Comparison of ENCODE assay signal across 8 cellular contexts in genomic region chr9:32550046-32550608, GRCh38. TPM values are rescaled to one million over a fixed set of nuclear protein-coding genes. Genes with fewer than 3 reads are reported as not detected.
DNase-seq lines count a peak whose midpoint lies in the region; TF ChIP-seq lines count a peak whose summit lies in the region.

No MANE protein-coding gene starts in this region.

- TF ChIP-seq RAD21 in SK-N-SH (IDR thresholded peaks at IDR 0.05; ENCODE audit: low read length), result no peak
- no peak for TF ChIP-seq RAD21 in neural cell (conservative IDR thresholded peaks at IDR 0.05)

- TF ChIP-seq EP300 in SK-N-SH (IDR thresholded peaks at IDR 0.05; ENCODE audit: borderline replicate concordance in 1 of 2, low read depth in 1 of 2, low read length in 1 of 2) (no peak), neural cell (conservative IDR thresholded peaks at IDR 0.05; ENCODE audit: poor library complexity, severe bottlenecking) (no peak)

- H3F3A ChIP-seq in SK-N-SH (replicated peaks; ENCODE audit: insufficient read depth), result peaks cover 25% of the 10 kb centered on the region
- H3F3A ChIP-seq in neural cell (ENCODE audit: insufficient read depth, low read length, poor library complexity, severe bottlenecking), result no peaks in the 10 kb centered on the region

- H3K4me2 ChIP-seq in SK-N-SH (peak overlapping the region; percentile 98), neural cell (ENCODE audit: low read length) (peak overlapping the region; percentile 98)

- H3K9ac ChIP-seq in SK-N-SH, result peak overlapping the region; percentile 85
- H3K9ac ChIP-seq in neural cell (ENCODE audit: low read length), result peak overlapping the region; percentile 92

- H3K36me3 ChIP-seq in HEK293 (ENCODE audit: control insufficient read depth in 2 of 2, insufficient read depth in 1 of 2, low read length in 2 of 2), result peaks cover 0 to 18% of the 10 kb centered on the region in 2 experiments; a peak in 2 of 3 replicates
- H3K36me3 ChIP-seq in SK-N-SH (replicated peaks in 1 of 2; ENCODE audit: control insufficient read depth in 1 of 2, insufficient read depth in 2 of 2, low read length in 1 of 2), result peaks cover 9 to 10% of the 10 kb centered on the region in 2 experiments
- H3K36me3 ChIP-seq in neural cell (ENCODE audit: insufficient read depth, low read length), result no peaks in the 10 kb centered on the region

- POLR2A ChIA-PET in HEK293 (lab: Yijun Ruan, JAX), result interaction anchor here (0.6 to 3.4 kb wide), 12 partner anchors 14 to 475 kb away, joined by 3 to 36 read pairs (median 6); partner anchors contain the start of genes ACO1, DNAJA1 and RIGI
- POLR2A ChIA-PET in SK-N-SH (lab: Yijun Ruan, JAX), result interaction anchor here (0.9 to 1.1 kb wide), 5 partner anchors 22 to 475 kb away, joined by 3 to 4 read pairs (median 3); partner anchors contain the start of genes ACO1, APTX, DNAJA1 and NDUFB6

- H4K20me1 ChIP-seq in SK-N-SH (ENCODE audit: insufficient read depth) (peaks cover 46% of the 10 kb centered on the region), neural cell (ENCODE audit: insufficient read depth) (no peaks in the 10 kb centered on the region)

- H3K9me2 ChIP-seq in SK-N-SH, result no peaks in the 10 kb centered on the region
- H3K9me2 ChIP-seq in neural cell (ENCODE audit: insufficient read depth, low read length), result no peaks in the 10 kb centered on the region

- no peaks in the 10 kb centered on the region for H3K27me3 ChIP-seq in SK-N-SH (ENCODE audit: insufficient read depth)
- no peaks in the 10 kb centered on the region for H3K27me3 ChIP-seq in neural cell (ENCODE audit: insufficient read depth, low read depth, low read length)

- H3K4me1 ChIP-seq in HEK293 (ENCODE audit: control insufficient read depth, insufficient read depth, low read length) (0 out of 2 replicates have a peak, but pooled peaks cover 4% of the 10 kb centered on the region), SK-N-SH (ENCODE audit: control insufficient read depth in 1 of 2, insufficient read depth in 2 of 2, low read depth in 1 of 2, low read length in 1 of 2) (peaks cover 0 to 2% of the 10 kb centered on the region in 2 experiments; a peak in 2 of 4 replicates)

- WGBS in SK-N-SH (ENCODE audit: low lambda C conversion rate), result 5% methylated on average over 13 of the region's 15 CpGs

- TF ChIP-seq CTCF in HEK293 (tag by site-specific recombination; IDR thresholded peaks at IDR 0.05) (no peak), SK-N-SH (IDR thresholded peaks at IDR 0.05) (peak; percentile 28; the same call in 1 of the 2 replicates), epithelial cell of proximal tubule (conservative IDR thresholded peaks at IDR 0.05; ENCODE audit: low read depth, low read length) (peak; percentile 36), neural cell (IDR thresholded peaks at IDR 0.05; ENCODE audit: poor library complexity, severe bottlenecking) (no peak)

- H2AFZ ChIP-seq in SK-N-SH (ENCODE audit: low read depth) (no peak overlapping the region), neural cell (ENCODE audit: low read depth, low read length) (peak overlapping the region; percentile 48)

- H3K27ac ChIP-seq in HEK293 (ENCODE audit: extremely low read depth, low read depth, low read length), result peak overlapping the region; percentile 71
- H3K27ac ChIP-seq in SK-N-SH (ENCODE audit: low read depth in 2 of 2, low read length in 1 of 2), result peak overlapping the region; percentile 85 to 97
- peak overlapping the region; percentile 82 for H3K27ac ChIP-seq in neural cell (ENCODE audit: low read length)

- H3K79me2 ChIP-seq in SK-N-SH (ENCODE audit: insufficient read depth) (peaks cover 84% of the 10 kb centered on the region), neural cell (replicated peaks; ENCODE audit: insufficient read depth, low read length) (peaks cover 51% of the 10 kb centered on the region)

- no peaks in the 10 kb centered on the region for H3K9me3 ChIP-seq in HEK293 (ENCODE audit: control insufficient read depth, insufficient read depth, low read depth, low read length)
- H3K9me3 ChIP-seq in SK-N-SH, result no peaks in the 10 kb centered on the region
- no peaks in the 10 kb centered on the region for H3K9me3 ChIP-seq in neural cell (ENCODE audit: low read length)

- CTCF ChIA-PET in HEK293 (lab: Yijun Ruan, JAX) (interaction anchor here (1.1 to 7.4 kb wide), 7 partner anchors 11 to 171 kb away, joined by 3 to 44 read pairs (median 8); partner anchors contain the start of gene RIGI), SK-N-SH (lab: Yijun Ruan, JAX) (interaction anchor here (0.6 to 5.4 kb wide), 12 partner anchors 9 to 475 kb away, joined by 3 to 51 read pairs (median 4); partner anchors contain the start of genes ACO1, DNAJA1, NDUFB6 and RIGI)

- DNase-seq in NCI-H1092 treated with DMSO at 0.1 percent for 48 hours (lab: John Stamatoyannopoulos, UW), result peak; percentile 38
- DNase-seq in NCI-H1092 (lab: John Stamatoyannopoulos, UW), result no peak
- peak; percentile 44 for DNase-seq in SK-N-SH
- peak; percentile 10 for DNase-seq in epithelial cell of proximal tubule (ENCODE audit: low read depth)
- no peak for DNase-seq in DMS153 treated with DMSO at 0.1 percent for 48 hours (lab: John Stamatoyannopoulos, UW; ENCODE audit: unreplicated experiment)
- DNase-seq in cortex of kidney (lab: John Stamatoyannopoulos, UW), result no peak

- H3K4me3 ChIP-seq in HEK293 (ENCODE audit: low read depth, low read length) (peak overlapping the region; percentile 84), SK-N-SH (ENCODE audit: low read depth in 2 of 2, low read length in 1 of 2) (peak overlapping the region; percentile 91 to 94), epithelial cell of proximal tubule (ENCODE audit: low read depth, low read length) (peak overlapping the region; percentile 89), neural cell (ENCODE audit: low read length) (peak overlapping the region; percentile 96)

TF ChIP-seq in HEK293, 187 proteins besides CTCF, POLR2A, EP300 and RAD21 (continues in another document):
- TF ChIP-seq ZIC2 (tag by site-specific recombination; IDR thresholded peaks at IDR 0.05) (no peak), ZNF169 (tag by site-specific recombination; IDR thresholded peaks at IDR 0.05) (no peak), BCL11B (tag by site-specific recombination; IDR thresholded peaks at IDR 0.05; ENCODE audit: low read depth) (no peak), YY1 (tag by site-specific recombination; IDR thresholded peaks at IDR 0.05) (no peak), ZBTB48 (tag by site-specific recombination; IDR thresholded peaks at IDR 0.05) (peak; percentile 41; the same call in 1 of the 2 replicates), FEZF1 (tag by site-specific recombination; IDR thresholded peaks at IDR 0.05) (no peak), ZNF426 (tag by site-specific recombination; IDR thresholded peaks at IDR 0.05) (no peak), PRDM1 (tag by site-specific recombination; IDR thresholded peaks at IDR 0.05) (no peak), ZBTB17 (tag by site-specific recombination; IDR thresholded peaks at IDR 0.05) (no peak)

TF ChIP-seq in SK-N-SH, 30 proteins besides CTCF, POLR2A, EP300 and RAD21:
- TF ChIP-seq MXI1 (IDR thresholded peaks at IDR 0.05; ENCODE audit: low read depth, low read length), result peak; percentile 12; the same call in 1 of the 2 replicates
- TF ChIP-seq NRF1 (IDR thresholded peaks at IDR 0.05; ENCODE audit: low read depth, low read length), result no peak

TF ChIP-seq in neural cell, 6 proteins besides CTCF, POLR2A, EP300 and RAD21 (continues in another document):
- TF ChIP-seq MXI1 (conservative IDR thresholded peaks at IDR 0.05; ENCODE audit: poor library complexity, severe bottlenecking), result no peak

RNA-seq across cellular contexts. Expression of gene SMIM27, which starts 2.0 kb away (rescaled TPM):
- 5.9 and 6.0 TPM in 2 replicates for polyA plus RNA-seq in SK-N-SH (2012; rRNA removed)
- polyA plus RNA-seq in SK-N-SH (2012; cell fraction: cytosol; rRNA removed), result 6.4 and 6.8 TPM in 2 replicates
- polyA plus RNA-seq in SK-N-SH (2012; cell fraction: nucleus; rRNA removed), result 3.0 and 3.2 TPM in 2 replicates
- total RNA-seq in epithelial cell of proximal tubule, result 8.6 and 8.7 TPM in 2 replicates
- polyA plus RNA-seq in neural cell, result 15.6 and 23.2 TPM in 2 replicates
- 2.9 and 3.7 TPM in 2 replicates for polyA minus RNA-seq in neural cell

RNA-seq across cellular contexts. Expression of gene TOPORS, which starts 2.3 kb away (rescaled TPM):
- polyA plus RNA-seq in SK-N-SH (2012; rRNA removed) (4.9 and 6.1 TPM in 2 replicates), neural cell (18.0 and 18.6 TPM in 2 replicates)
- polyA plus RNA-seq in SK-N-SH (2012; cell fraction: cytosol; rRNA removed), result 8.2 and 9.0 TPM in 2 replicates
- polyA plus RNA-seq in SK-N-SH (2012; cell fraction: nucleus; rRNA removed), result 2.6 and 7.6 TPM in 2 replicates
- 14.3 and 18.5 TPM in 2 replicates for total RNA-seq in epithelial cell of proximal tubule
- 53.1 and 55.9 TPM in 2 replicates for polyA minus RNA-seq in neural cell

RNA-seq across cellular contexts. Expression of gene NDUFB6, which starts 22.8 kb away (rescaled TPM):
- 78.0 and 96.2 TPM in 2 replicates for polyA plus RNA-seq in SK-N-SH (2012; rRNA removed)
- polyA plus RNA-seq in SK-N-SH (2012; cell fraction: cytosol; rRNA removed), result 105 and 117 TPM in 2 replicates
- polyA plus RNA-seq in SK-N-SH (2012; cell fraction: nucleus; rRNA removed), result 33.3 and 42.6 TPM in 2 replicates
- 80.8 and 83.2 TPM in 2 replicates for total RNA-seq in epithelial cell of proximal tubule
- 131 and 148 TPM in 2 replicates for polyA plus RNA-seq in neural cell
- 33.6 and 37.2 TPM in 2 replicates for polyA minus RNA-seq in neural cell

RNA-seq across cellular contexts. Expression of gene RIGI, which starts 24.1 kb away (rescaled TPM):
- polyA plus RNA-seq in SK-N-SH (2012; rRNA removed) (1.5 and 2.5 TPM in 2 replicates), neural cell (2.5 and 3.0 TPM in 2 replicates)
- polyA plus RNA-seq in SK-N-SH (2012; cell fraction: cytosol; rRNA removed), result 2.2 and 2.5 TPM in 2 replicates
- polyA plus RNA-seq in SK-N-SH (2012; cell fraction: nucleus; rRNA removed), result 1.9 and 3.9 TPM in 2 replicates
- total RNA-seq in epithelial cell of proximal tubule, result 10.9 and 18.7 TPM in 2 replicates
- polyA minus RNA-seq in neural cell, result 2.8 and 3.2 TPM in 2 replicates

Comparison
In these comparisons a context has a peak if more than half of its experiments do, and no peak if none do; other contexts are left out.
1. DNase-seq: peak in NCI-H1092 treated with DMSO at 0.1 percent for 48 hours (single experiment), SK-N-SH (single experiment) and epithelial cell of proximal tubule (single experiment); none in NCI-H1092 (single experiment), DMS153 treated with DMSO at 0.1 percent for 48 hours (single experiment) and cortex of kidney (single experiment).
2. CTCF ChIP-seq: peak in SK-N-SH (single experiment) and epithelial cell of proximal tubule (single experiment); none in HEK293 (single experiment) and neural cell (single experiment).
3. Peak in every context shown above with its lines, with median percentiles within 50 percentile points of each other: H3K27ac ChIP-seq and H3K4me3 ChIP-seq.